ENCODE assay signal across 1 cellular context in genomic region chr7:73671857-73672445, GRCh38.
TF ChIP-seq lines count a peak whose summit lies in the region.

No MANE protein-coding gene starts in this region.

TF ChIP-seq in H1, 55 proteins besides CTCF, POLR2A, EP300 and RAD21:
- TF ChIP-seq RFX5 (IDR thresholded peaks at IDR 0.05; ENCODE audit: borderline replicate concordance, low read depth, low read length) = no peak
- TF ChIP-seq SRF (IDR thresholded peaks at IDR 0.05; ENCODE audit: low read depth, low read length) = no peak
- TF ChIP-seq MAFK (IDR thresholded peaks at IDR 0.05; ENCODE audit: low read depth, low read length) = no peak
- no peak for TF ChIP-seq CHD1 (IDR thresholded peaks at IDR 0.05; ENCODE audit: low read depth, low read length)
- no peak for TF ChIP-seq NANOG (IDR thresholded peaks at IDR 0.05; ENCODE audit: insufficient read depth, low read depth, low read length, poor library complexity, severe bottlenecking)
- no peak for TF ChIP-seq FOSL1 (IDR thresholded peaks at IDR 0.05; ENCODE audit: insufficient read depth, low read depth, low read length)
- no peak for TF ChIP-seq TEAD4 (IDR thresholded peaks at IDR 0.05; ENCODE audit: low read depth, low read length)
- no peak for TF ChIP-seq JUN (IDR thresholded peaks at IDR 0.05; ENCODE audit: low read depth, low read length)
- TF ChIP-seq POU5F1 (IDR thresholded peaks at IDR 0.05; ENCODE audit: low read depth, low read length) = no peak
- no peak for TF ChIP-seq CEBPB (IDR thresholded peaks at IDR 0.05; ENCODE audit: low read depth, low read length)
- TF ChIP-seq BRCA1 (IDR thresholded peaks at IDR 0.05; ENCODE audit: low read depth, low read length) = no peak
- TF ChIP-seq CBX5 (IDR thresholded peaks at IDR 0.05; ENCODE audit: low read depth, low read length) = no peak
- no peak for TF ChIP-seq PHF8 (conservative IDR thresholded peaks at IDR 0.05; ENCODE audit: low read depth, low read length)
- no peak for TF ChIP-seq SP2 (IDR thresholded peaks at IDR 0.05; ENCODE audit: low read length)
- no peak for TF ChIP-seq TAF7 (optimal IDR thresholded peaks at IDR 0.05; ENCODE audit: borderline replicate concordance, low read depth, low read length)
- TF ChIP-seq ATF3 (IDR thresholded peaks at IDR 0.05; ENCODE audit: insufficient read depth, low read depth, low read length) = no peak
